15 cellular contexts compared by ENCODE assay signal in the genomic region with DNA sequence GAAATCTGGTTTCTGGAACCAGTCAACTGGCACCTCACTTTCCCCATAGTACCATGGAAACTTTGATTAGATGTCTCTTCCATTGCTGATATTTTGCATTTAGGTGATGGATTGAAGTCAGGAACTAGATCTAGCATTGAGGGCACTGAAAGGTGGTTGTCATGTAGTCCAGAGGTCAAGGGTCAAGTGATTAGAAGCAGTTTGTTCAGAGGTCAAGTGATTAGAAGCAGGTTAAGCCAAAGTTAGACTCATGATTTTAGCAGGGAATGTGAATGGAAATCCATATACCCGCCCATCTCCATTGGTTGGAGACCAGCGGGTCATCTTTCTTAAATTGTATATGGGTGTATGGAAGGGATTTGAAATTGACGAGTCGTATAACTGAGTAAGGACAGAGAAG.
"Had no signal": no experiment of that assay in that cellular context is flagged by ENCODE, and none has a peak within 500 bp of the region (broad histone marks: within the 10 kb centered on the region; RNA-seq: fewer than 3 reads in every experiment).

No MANE protein-coding gene starts in this region.

- FAIRE-seq: frontal cortex, urothelium cell line had no signal

- ATAC-seq: left colon; naive thymus-derived CD4-positive, alpha-beta T cell had no signal

- H3K4me3 Mint-ChIP-seq: naive thymus-derived CD4-positive, alpha-beta T cell; nephron progenitor cell; type B pancreatic cell had no signal

- H3K9me3 ChIP-seq: sigmoid colon had no signal

- H3K36me3 ChIP-seq: sigmoid colon had no signal

- H3K27ac Mint-ChIP-seq: nephron progenitor cell, type B pancreatic cell had no signal

- H3K4me3 ChIP-seq: dorsolateral prefrontal cortex, sigmoid colon, skin epidermis had no signal

- H3K27ac ChIP-seq: skin epidermis had no signal

- DNase-seq: cortex of kidney; dorsolateral prefrontal cortex; effector CD8-positive, alpha-beta T cell; left colon; mammary epithelial cell; naive thymus-derived CD4-positive, alpha-beta T cell; nephron progenitor cell; posterior cingulate gyrus; sigmoid colon; stimulated activated CD4-positive, alpha-beta T cell treated with anti-CD3 and anti-CD28 coated beads, Interleukin-2, amount 100 ng/mL, for 48 hours; stimulated activated naive CD4-positive, alpha-beta T cell treated with Interleukin-2 at 50 U/mL for 16 hours had no signal

- H3K27me3 ChIP-seq: dorsolateral prefrontal cortex, sigmoid colon had no signal

- H3K27me3 Mint-ChIP-seq: naive thymus-derived CD4-positive, alpha-beta T cell; type B pancreatic cell had no signal
